ENCODE assay signal across 16 cellular contexts in genomic region chr18:42792731-42793130, GRCh38.
DNase-seq lines count a peak whose midpoint lies in the region; ATAC-seq and TF ChIP-seq lines count a peak whose summit lies in the region.
"Had no signal": no experiment of that assay in that cellular context is flagged by ENCODE, and none has a peak within 500 bp of the region (broad histone marks: within the 10 kb centered on the region; RNA-seq: fewer than 3 reads in every experiment).

No MANE protein-coding gene starts in this region.

- no peak overlapping the region for H2BK15ac ChIP-seq in mesenchymal stem cell (ENCODE audit: low read depth, poor library complexity, severe bottlenecking)

- H3K4me1 ChIP-seq in mesenchymal stem cell (ENCODE audit: control insufficient read depth, insufficient read depth, low read depth, low read length): no peaks in the 10 kb centered on the region
- no peaks in the 10 kb centered on the region for H3K4me1 ChIP-seq in stomach
- H3K4me1 ChIP-seq: Caco-2 had no signal

- no peak overlapping the region for H2AK5ac ChIP-seq in mesenchymal stem cell (ENCODE audit: low read length, severe bottlenecking)

- H3K27me3 ChIP-seq in brain microvascular endothelial cell (replicated peaks) (no peaks in the 10 kb centered on the region), mesenchymal stem cell (ENCODE audit: control insufficient read depth in 1 of 2, insufficient read depth in 1 of 2, low read length in 2 of 2) (no peaks in the 10 kb centered on the region), stomach (no peaks in the 10 kb centered on the region)

- H3K79me1 ChIP-seq in mesenchymal stem cell (replicated peaks; ENCODE audit: low read length, poor library complexity, severe bottlenecking): no peaks in the 10 kb centered on the region

- no peak overlapping the region for H3K27ac ChIP-seq in brain microvascular endothelial cell
- no peak overlapping the region for H3K27ac ChIP-seq in mesenchymal stem cell (ENCODE audit: low read length, poor library complexity, severe bottlenecking)
- H3K27ac ChIP-seq in stomach: no peak overlapping the region
- H3K27ac ChIP-seq: C4-2B had no signal

- TF ChIP-seq POLR2A in stomach (IDR thresholded peaks at IDR 0.05): no peak

- in situ Hi-C loops in brain microvascular endothelial cell (cut with HindIII; ENCODE audit: low pct_ligation_motif_present, low sequenced_read_pairs): no loop called here

- no peak overlapping the region for H3K27ac Mint-ChIP-seq in activated T-helper 17 cell treated with anti-CD3 and anti-CD28 coated beads, Interleukin-2, amount 50 U/mL, for 72 hours
- H3K27ac Mint-ChIP-seq: CD4-positive, alpha-beta T cell; GM23338; HFFc6 had no signal

- intact Hi-C loops in stomach (cut with DNase I; ENCODE audit: low total_unique reads) (no loop called here), posterior cingulate gyrus (cut with DNase I) (no loop called here)

- no peak overlapping the region for H2BK5ac ChIP-seq in mesenchymal stem cell (ENCODE audit: low read depth, low read length, poor library complexity, severe bottlenecking)

- H3K27me3 Mint-ChIP-seq in activated T-helper 17 cell treated with anti-CD3 and anti-CD28 coated beads, Interleukin-2, amount 50 U/mL, for 72 hours: no peaks in the 10 kb centered on the region
- H3K27me3 Mint-ChIP-seq: CD4-positive, alpha-beta T cell had no signal

- H3K36me3 ChIP-seq in brain microvascular endothelial cell (replicated peaks) (no peaks in the 10 kb centered on the region), mesenchymal stem cell (ENCODE audit: control insufficient read depth in 1 of 2, insufficient read depth in 2 of 2, low read depth in 1 of 2, low read length in 2 of 2) (no peaks in the 10 kb centered on the region), stomach (no peaks in the 10 kb centered on the region)

- H3K36me3 Mint-ChIP-seq in activated T-helper 17 cell treated with anti-CD3 and anti-CD28 coated beads, Interleukin-2, amount 50 U/mL, for 72 hours (ENCODE audit: low read depth): no peaks in the 10 kb centered on the region

- H3K9me3 ChIP-seq in mesenchymal stem cell (ENCODE audit: control insufficient read depth, low read length) (no peaks in the 10 kb centered on the region), stomach (no peaks in the 10 kb centered on the region)
- H3K9me3 ChIP-seq: Caco-2 had no signal

- peak; percentile 57 for DNase-seq in astrocyte of the hippocampus (ENCODE audit: low read depth, low spot score)
- peak; percentile 1 for DNase-seq in brain microvascular endothelial cell
- DNase-seq in fibroblast of pulmonary artery (ENCODE audit: low read depth): peak; percentile 13
- DNase-seq in mesenchymal stem cell: peak; percentile 18
- DNase-seq in stomach: no peak
- no peak for DNase-seq in stimulated activated CD4-positive, alpha-beta T cell treated with anti-CD3 and anti-CD28 coated beads, Interleukin-4, amount 100 ng/mL, for 1 hour
- DNase-seq in posterior cingulate gyrus: no peak
- DNase-seq: AML-193; Caco-2; CD4-positive, alpha-beta T cell; HFFc6; IMR-90 had no signal

- no peak overlapping the region for H2BK12ac ChIP-seq in mesenchymal stem cell (ENCODE audit: low read length in 2 of 2)

- TF ChIP-seq EP300 in stomach (IDR thresholded peaks at IDR 0.05): no peak

- H3K4me3 Mint-ChIP-seq in activated T-helper 17 cell treated with anti-CD3 and anti-CD28 coated beads, Interleukin-2, amount 50 U/mL, for 72 hours: no peak overlapping the region
- H3K4me3 Mint-ChIP-seq: CD4-positive, alpha-beta T cell; GM23338; HFFc6 had no signal

- no peak overlapping the region for H3K18ac ChIP-seq in mesenchymal stem cell (ENCODE audit: low read depth in 1 of 2, low read length in 2 of 2)

- TF ChIP-seq CTCF in brain microvascular endothelial cell (IDR thresholded peaks at IDR 0.05; ENCODE audit: low read depth, low read length, missing control alignments) (no peak), fibroblast of pulmonary artery (IDR thresholded peaks at IDR 0.05; ENCODE audit: low read length, missing control alignments) (no peak), stomach (IDR thresholded peaks at IDR 0.05) (no peak)

- no peaks in the 10 kb centered on the region for H3K4me1 Mint-ChIP-seq in activated T-helper 17 cell treated with anti-CD3 and anti-CD28 coated beads, Interleukin-2, amount 50 U/mL, for 72 hours

- no peak overlapping the region for H3K4ac ChIP-seq in mesenchymal stem cell (ENCODE audit: low read depth in 1 of 2, low read length in 2 of 2)

- no peak overlapping the region for H3K23ac ChIP-seq in mesenchymal stem cell (ENCODE audit: low read length in 2 of 2)

- H4K8ac ChIP-seq in mesenchymal stem cell (ENCODE audit: low read length): no peak overlapping the region

- no peak overlapping the region for H3K14ac ChIP-seq in mesenchymal stem cell (ENCODE audit: low read length in 2 of 2)

- no peak overlapping the region for H4K91ac ChIP-seq in mesenchymal stem cell (ENCODE audit: low read length)

- no peak overlapping the region for H3K9ac ChIP-seq in mesenchymal stem cell (ENCODE audit: low read length)

- H3K4me2 ChIP-seq in mesenchymal stem cell (ENCODE audit: low read length, poor library complexity, severe bottlenecking): no peak overlapping the region
- H3K4me2 ChIP-seq: GM23338 had no signal

- peaks cover 9% of the 10 kb centered on the region for H3K9me3 Mint-ChIP-seq in activated T-helper 17 cell treated with anti-CD3 and anti-CD28 coated beads, Interleukin-2, amount 50 U/mL, for 72 hours

- H2AFZ ChIP-seq in mesenchymal stem cell (ENCODE audit: low read depth, low read length): no peak overlapping the region
- H2AFZ ChIP-seq: GM23338 had no signal

- no peak overlapping the region for H2BK120ac ChIP-seq in mesenchymal stem cell (ENCODE audit: low read depth, low read length)

- ATAC-seq in activated T-helper 17 cell treated with anti-CD3 and anti-CD28 coated beads, Interleukin-2, amount 50 U/mL, for 72 hours (replicated peaks): no peak
- ATAC-seq: GM23338, HCT116 had no signal

- H3K4me3 ChIP-seq in brain microvascular endothelial cell (ENCODE audit: low read depth, low read length): no peak overlapping the region
- H3K4me3 ChIP-seq in fibroblast of pulmonary artery (replicated peaks; ENCODE audit: low read depth, low read length): no peak overlapping the region
- H3K4me3 ChIP-seq in mesenchymal stem cell (ENCODE audit: insufficient read depth in 1 of 2, low read depth in 1 of 2, low read length in 2 of 2): no peak overlapping the region
- H3K4me3 ChIP-seq in stomach: no peak overlapping the region
- H3K4me3 ChIP-seq: GM23338 had no signal

Comparison
In these comparisons a context has a peak if more than half of its experiments do, and no peak if none do; other contexts are left out.
1. DNase-seq: peak in astrocyte of the hippocampus (single experiment), brain microvascular endothelial cell (single experiment), fibroblast of pulmonary artery (single experiment) and mesenchymal stem cell (single experiment); none in stomach (single experiment), stimulated activated CD4-positive, alpha-beta T cell treated with anti-CD3 and anti-CD28 coated beads, Interleukin-4, amount 100 ng/mL, for 1 hour (single experiment) and posterior cingulate gyrus (0 of 10).